In genomic region chr9:2761424-2761823, GRCh38 we compare ENCODE assay signal across 16 cellular contexts. TPM values are rescaled to one million over a fixed set of nuclear protein-coding genes. Genes with fewer than 3 reads are reported as not detected.
DNase-seq lines count a peak whose midpoint lies in the region; ATAC-seq and TF ChIP-seq lines count a peak whose summit lies in the region.
"Had no signal": no experiment of that assay in that cellular context is flagged by ENCODE, and none has a peak within 500 bp of the region (broad histone marks: within the 10 kb centered on the region; RNA-seq: fewer than 3 reads in every experiment).

No MANE protein-coding gene starts in this region.

- no peaks in the 10 kb centered on the region for H3K36me3 ChIP-seq in transverse colon
- H3K36me3 ChIP-seq: thyroid gland had no signal

- DNase-seq in NOMO-1 treated with DMSO at 0.1 percent for 48 hours (lab: John Stamatoyannopoulos, UW; ENCODE audit: unreplicated experiment) (peak; percentile 15), NOMO-1 treated with dmso at 0.1 percent for 144 hours (lab: John Stamatoyannopoulos, UW; ENCODE audit: unreplicated experiment) (no peak), transverse colon (peak; percentile 9), GM03348 (ENCODE audit: low spot score) (no peak), AG08395 (ENCODE audit: low spot score) (no peak)
- DNase-seq: activated CD8-positive, alpha-beta memory T cell treated with anti-CD3 and anti-CD28 coated beads, Interleukin-2, amount 10 ng/mL, durations not matched to agents 7 days and 5 days; dorsolateral prefrontal cortex; foreskin fibroblast; NCI-H510A treated with DMSO at 0.1 percent for 48 hours; thyroid gland had no signal

- ATAC-seq in HG02798 (IDR thresholded peaks at IDR 0.05; ENCODE audit: poor library complexity, unreplicated experiment): peak; percentile 62
- ATAC-seq in HG03521 (IDR thresholded peaks at IDR 0.05; ENCODE audit: unreplicated experiment): peak; percentile 47
- ATAC-seq in HG03196 (IDR thresholded peaks at IDR 0.05; ENCODE audit: unreplicated experiment): no peak
- ATAC-seq: activated CD8-positive, alpha-beta memory T cell treated with anti-CD3 and anti-CD28 coated beads, Interleukin-2, amount 10 ng/mL, durations not matched to agents 7 days and 5 days; Right ventricle myocardium inferior had no signal

- in situ Hi-C loops in transverse colon (cut with MboI; ENCODE audit: low pct_ligation_motif_present in 1 of 4, low pct_unique_long_range_greater_than_20kb in 1 of 4, low sequenced_read_pairs in 3 of 4): no loop called here

- H3K27ac ChIP-seq in transverse colon: no peak overlapping the region
- H3K27ac ChIP-seq: 22Rv1, dorsolateral prefrontal cortex, thyroid gland had no signal

- no peak for TF ChIP-seq CTCF in transverse colon (IDR thresholded peaks at IDR 0.05)

- intact Hi-C loops in transverse colon (cut with DNase I; ENCODE audit: low total_unique reads): no loop called here

- no peaks in the 10 kb centered on the region for H3K4me1 ChIP-seq in transverse colon
- H3K4me1 ChIP-seq: thyroid gland had no signal

- no peak for TF ChIP-seq POLR2A in transverse colon (IDR thresholded peaks at IDR 0.05)

- TF ChIP-seq EP300 in transverse colon (IDR thresholded peaks at IDR 0.05; ENCODE audit: low read depth): no peak

- no peaks in the 10 kb centered on the region for H3K27me3 ChIP-seq in transverse colon
- H3K27me3 ChIP-seq: dorsolateral prefrontal cortex, thyroid gland had no signal

- H3K4me3 ChIP-seq in transverse colon: no peak overlapping the region
- H3K4me3 ChIP-seq: dorsolateral prefrontal cortex, thyroid gland had no signal

- WGBS in transverse colon (ENCODE audit: low coverage in 1 of 2), 2 donors: 86 to 90% methylated on average over 4 of the region's 4 CpGs

- H3K9me3 ChIP-seq in transverse colon: no peaks in the 10 kb centered on the region
- H3K9me3 ChIP-seq: thyroid gland had no signal

RNA-seq across cellular contexts. Expression of gene KCNV2, which starts 44.1 kb away (rescaled TPM):
- total RNA-seq in transverse colon: not detected
- total RNA-seq: activated CD8-positive, alpha-beta memory T cell treated with anti-CD3 and anti-CD28 coated beads, Interleukin-2, amount 10 ng/mL, durations not matched to agents 7 days and 5 days; myocyte; Right ventricle myocardium inferior; thyroid gland had no signal

Comparison
In these comparisons a context has a peak if more than half of its experiments do, and no peak if none do; other contexts are left out.
1. DNase-seq: peak in NOMO-1 treated with DMSO at 0.1 percent for 48 hours (single experiment) and transverse colon (single experiment); none in NOMO-1 treated with dmso at 0.1 percent for 144 hours (single experiment), GM03348 (single experiment) and AG08395 (single experiment).